ENCODE assay signal across 17 cellular contexts in the genomic region with DNA sequence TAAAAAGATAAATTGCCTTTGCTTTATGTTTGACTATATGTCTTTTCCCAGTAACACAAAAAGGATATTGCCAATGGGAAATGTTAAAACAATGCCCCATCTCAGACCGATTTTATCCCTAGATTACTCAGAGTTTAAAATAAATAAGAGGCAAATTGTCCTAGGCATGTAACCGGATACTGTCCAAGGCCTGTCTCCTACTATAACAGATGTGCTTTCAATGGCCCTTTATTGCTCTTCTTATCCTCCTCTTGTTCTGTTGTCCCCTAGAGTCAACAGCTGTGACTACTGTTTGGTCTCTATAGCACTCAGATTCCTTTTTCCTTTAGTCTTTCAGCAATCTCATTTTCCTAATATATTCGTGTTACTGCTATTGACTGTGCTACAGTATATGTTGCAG.
DNase-seq lines count a peak whose midpoint lies in the region; ATAC-seq and TF ChIP-seq lines count a peak whose summit lies in the region.
"Had no signal": no experiment of that assay in that cellular context is flagged by ENCODE, and none has a peak within 500 bp of the region (broad histone marks: within the 10 kb centered on the region; RNA-seq: fewer than 3 reads in every experiment).

No MANE protein-coding gene starts in this region.

- H3K9me3 Mint-ChIP-seq in stimulated activated naive CD8-positive, alpha-beta T cell treated with anti-CD3 and anti-CD28 coated beads, Interleukin-15, amount 100 ng/mL, for 72 hours, result no peaks in the 10 kb centered on the region
- H3K9me3 Mint-ChIP-seq: activated naive CD4-positive, alpha-beta T cell treated with anti-CD3 and anti-CD28 coated beads, Interleukin-2, amount 10 ng/mL, durations not matched to agents 7 days and 5 days; H9; memory B cell; stimulated activated naive CD8-positive, alpha-beta T cell treated with anti-CD3 and anti-CD28 coated beads, Interleukin-15, Interleukin-2, amounts not matched to agents 100 ng/mL and 50 ng/mL, for 24 hours; T-helper 1 cell treated with Interleukin-12 subunit alpha and Interleukin-12 subunit beta and Interleukin-4 antibody, amounts not matched to agents 30 μg/mL and 1 μg/mL, for 36 hours had no signal

- TF ChIP-seq CTCF in GM10266 (IDR thresholded peaks at IDR 0.05; ENCODE audit: control insufficient read depth, insufficient read depth, low read depth, missing control alignments), result no peak

- no peaks in the 10 kb centered on the region for H3K27me3 Mint-ChIP-seq in stimulated activated naive CD8-positive, alpha-beta T cell treated with anti-CD3 and anti-CD28 coated beads, Interleukin-15, amount 100 ng/mL, for 72 hours
- H3K27me3 Mint-ChIP-seq: activated naive CD4-positive, alpha-beta T cell treated with anti-CD3 and anti-CD28 coated beads, Interleukin-2, amount 10 ng/mL, durations not matched to agents 7 days and 5 days; memory B cell; stimulated activated naive CD8-positive, alpha-beta T cell treated with anti-CD3 and anti-CD28 coated beads, Interleukin-15, Interleukin-2, amounts not matched to agents 100 ng/mL and 50 ng/mL, for 24 hours had no signal

- no peaks in the 10 kb centered on the region for H3K4me1 Mint-ChIP-seq in stimulated activated naive CD8-positive, alpha-beta T cell treated with anti-CD3 and anti-CD28 coated beads, Interleukin-15, amount 100 ng/mL, for 72 hours
- H3K4me1 Mint-ChIP-seq: activated naive CD4-positive, alpha-beta T cell treated with anti-CD3 and anti-CD28 coated beads, Interleukin-2, amount 10 ng/mL, durations not matched to agents 7 days and 5 days; memory B cell had no signal

- in situ Hi-C loops in SK-MEL-5 (cut with HindIII; ENCODE audit: low pct_unique_long_range_greater_than_20kb, low sequenced_read_pairs), result no loop called here

- ATAC-seq in HG02763 (IDR thresholded peaks at IDR 0.05; ENCODE audit: unreplicated experiment), result no peak
- no peak for ATAC-seq in stimulated activated naive CD8-positive, alpha-beta T cell treated with anti-CD3 and anti-CD28 coated beads, Interleukin-15, amount 100 ng/mL, for 72 hours
- ATAC-seq: activated CD4-positive, CD25-positive, alpha-beta regulatory T cell treated with anti-CD3 and anti-CD28 coated beads, Interleukin-2, amount 50 U/mL, for 24 hours had no signal

- H3K27ac Mint-ChIP-seq in stimulated activated naive CD8-positive, alpha-beta T cell treated with anti-CD3 and anti-CD28 coated beads, Interleukin-15, amount 100 ng/mL, for 72 hours, result no peak overlapping the region
- H3K27ac Mint-ChIP-seq: activated naive CD4-positive, alpha-beta T cell treated with anti-CD3 and anti-CD28 coated beads, Interleukin-2, amount 10 ng/mL, durations not matched to agents 7 days and 5 days; H9; memory B cell; stimulated activated naive CD8-positive, alpha-beta T cell treated with anti-CD3 and anti-CD28 coated beads, Interleukin-15, Interleukin-2, amounts not matched to agents 100 ng/mL and 50 ng/mL, for 24 hours; T-helper 1 cell treated with Interleukin-12 subunit alpha and Interleukin-12 subunit beta and Interleukin-4 antibody, amounts not matched to agents 30 μg/mL and 1 μg/mL, for 36 hours had no signal

- DNase-seq in DMS53 (lab: John Stamatoyannopoulos, UW), result peak; percentile 84
- DNase-seq in NCI-H2029 (lab: John Stamatoyannopoulos, UW), result peak; percentile 57
- DNase-seq in SK-MEL-5 (ENCODE audit: low read depth, low spot score), result peak; percentile 83
- peak; percentile 69 for DNase-seq in medulla oblongata (ENCODE audit: extremely low spot score)
- DNase-seq in GM10266 (ENCODE audit: extremely low spot score), result no peak
- DNase-seq in stimulated activated naive CD8-positive, alpha-beta T cell treated with anti-CD3 and anti-CD28 coated beads, Interleukin-15, amount 100 ng/mL, for 72 hours, result no peak
- DNase-seq in DMS79 (lab: John Stamatoyannopoulos, UW), result no peak
- DNase-seq: activated naive CD4-positive, alpha-beta T cell treated with anti-CD3 and anti-CD28 coated beads, Interleukin-2, amount 10 ng/mL, durations not matched to agents 7 days and 5 days; Calu3; effector CD8-positive, alpha-beta T cell; H9; Kasumi-1 had no signal

- no peak overlapping the region for H3K4me3 Mint-ChIP-seq in stimulated activated naive CD8-positive, alpha-beta T cell treated with anti-CD3 and anti-CD28 coated beads, Interleukin-15, amount 100 ng/mL, for 72 hours
- H3K4me3 Mint-ChIP-seq: activated naive CD4-positive, alpha-beta T cell treated with anti-CD3 and anti-CD28 coated beads, Interleukin-2, amount 10 ng/mL, durations not matched to agents 7 days and 5 days; H9; memory B cell; stimulated activated naive CD8-positive, alpha-beta T cell treated with anti-CD3 and anti-CD28 coated beads, Interleukin-15, Interleukin-2, amounts not matched to agents 100 ng/mL and 50 ng/mL, for 24 hours; T-helper 1 cell treated with Interleukin-12 subunit alpha and Interleukin-12 subunit beta and Interleukin-4 antibody, amounts not matched to agents 30 μg/mL and 1 μg/mL, for 36 hours had no signal

Comparison
In these comparisons a context has a peak if more than half of its experiments do, and no peak if none do; other contexts are left out.
1. DNase-seq: peak in DMS53 (single experiment), NCI-H2029 (single experiment), SK-MEL-5 (single experiment) and medulla oblongata (single experiment); none in GM10266 (single experiment), stimulated activated naive CD8-positive, alpha-beta T cell treated with anti-CD3 and anti-CD28 coated beads, Interleukin-15, amount 100 ng/mL, for 72 hours (0 of 2) and DMS79 (single experiment).